In the genomic region with DNA sequence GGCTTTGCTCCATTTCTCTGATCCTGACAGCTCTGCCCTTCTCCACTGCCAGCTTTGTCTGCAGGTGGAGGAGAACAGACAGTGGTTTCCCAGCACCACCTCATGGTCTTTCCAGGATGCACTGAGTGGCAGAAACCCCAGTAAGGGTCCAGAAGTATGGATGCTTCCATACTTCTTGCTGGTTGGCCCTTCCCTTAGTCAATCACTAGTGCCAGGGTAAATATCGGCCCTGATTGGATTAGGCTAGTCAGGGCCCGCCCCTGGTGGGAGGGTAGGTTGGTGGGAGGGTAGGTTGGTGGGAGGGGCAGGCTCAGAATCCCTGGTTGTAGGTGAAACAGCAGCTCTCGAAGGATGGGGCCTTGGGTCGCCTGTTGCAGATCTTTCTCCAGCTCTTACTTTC, we compare ENCODE assay signal across 9 cellular contexts.
DNase-seq lines count a peak whose midpoint lies in the region; ATAC-seq lines count a peak whose summit lies in the region.
"Had no signal": no experiment of that assay in that cellular context is flagged by ENCODE, and none has a peak within 500 bp of the region (broad histone marks: within the 10 kb centered on the region; RNA-seq: fewer than 3 reads in every experiment).

No MANE protein-coding gene starts in this region.

- in situ Hi-C loops in KBM-7 (cut with MboI; ENCODE audit: low pct_unique_long_range_greater_than_20kb, low sequenced_read_pairs): no loop called here

- ATAC-seq in HG02885 (IDR thresholded peaks at IDR 0.05; ENCODE audit: poor library complexity, unreplicated experiment): no peak
- no peak for ATAC-seq in GM21381 (IDR thresholded peaks at IDR 0.05; ENCODE audit: unreplicated experiment)

- DNase-seq in AG08396 (ENCODE audit: low spot score) (peak; percentile 80), KBM-7 (peak; percentile 17), islet precursor cell (peak; percentile 86), COR-L47 (lab: John Stamatoyannopoulos, UW) (no peak), NK-92 (lab: John Stamatoyannopoulos, UW; ENCODE audit: unreplicated experiment) (no peak)
- peak; percentile 51 for DNase-seq in activated T-cell treated with anti-CD3 and anti-CD28 coated beads, Interleukin-2, amount 50 U/mL, for 1 hour
- DNase-seq: NCI-H1048 had no signal

Comparison
In these comparisons a context has a peak if more than half of its experiments do, and no peak if none do; other contexts are left out.
1. DNase-seq: peak in AG08396 (single experiment), KBM-7 (single experiment), activated T-cell treated with anti-CD3 and anti-CD28 coated beads, Interleukin-2, amount 50 U/mL, for 1 hour (single experiment) and islet precursor cell (single experiment); none in COR-L47 (single experiment) and NK-92 (single experiment).